In the genomic region with DNA sequence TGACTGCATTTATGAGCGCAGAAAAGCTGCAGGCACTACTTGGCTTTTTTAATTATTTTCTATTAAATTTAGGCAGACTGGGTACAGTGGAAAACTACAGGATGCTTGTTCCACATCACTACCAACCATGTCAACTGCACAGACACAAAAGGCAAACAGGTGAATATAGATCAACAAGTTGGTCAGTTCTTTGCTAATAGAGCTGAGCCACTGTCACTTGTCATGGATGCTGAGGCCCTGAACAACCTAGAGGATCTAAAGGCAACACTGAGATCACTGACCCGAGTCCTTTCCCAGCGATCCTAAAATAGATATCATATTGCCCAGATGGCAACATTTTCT, we compare ENCODE assay signal across 24 cellular contexts. TPM values are rescaled to one million over a fixed set of nuclear protein-coding genes. Genes with fewer than 3 reads are reported as not detected.
A peak's percentile ranks its signal among the peaks of the same experiment; 100 is the strongest.
DNase-seq lines count a peak whose midpoint lies in the region; ATAC-seq and TF ChIP-seq lines count a peak whose summit lies in the region.
"Had no signal": no experiment of that assay in that cellular context is flagged by ENCODE, and none has a peak within 500 bp of the region (broad histone marks: within the 10 kb centered on the region; RNA-seq: fewer than 3 reads in every experiment).

No MANE protein-coding gene starts in this region.

- no peak overlapping the region for H3K4me3 Mint-ChIP-seq in endodermal cell
- H3K4me3 Mint-ChIP-seq in nephron progenitor cell, result no peak overlapping the region
- H3K4me3 Mint-ChIP-seq: CD8-positive, alpha-beta T cell; naive thymus-derived CD4-positive, alpha-beta T cell had no signal

- H3K27ac Mint-ChIP-seq in endodermal cell (no peak overlapping the region), nephron progenitor cell (peak overlapping the region; percentile 79)
- H3K27ac Mint-ChIP-seq: CD8-positive, alpha-beta T cell had no signal

- H3K4me1 ChIP-seq in endodermal cell (ENCODE audit: control insufficient read depth, insufficient read depth, low read length) (peaks cover 7% of the 10 kb centered on the region), OCI-LY7 (ENCODE audit: insufficient read depth, low read length, poor library complexity, severe bottlenecking) (no peaks in the 10 kb centered on the region)
- H3K4me1 ChIP-seq: ascending aorta, uterus had no signal

- H3K4me2 ChIP-seq in OCI-LY7 (ENCODE audit: low read length), result no peak overlapping the region

- POLR2A ChIA-PET in OCI-LY7 (lab: Charles Lee), result no interaction called here

- no TSS peak for BruUV-seq in OCI-LY7 (replicated peaks; lab: Mats Ljungman, UMichigan)

- DNase-seq in HuH-7.5 (ENCODE audit: low spot score), result peak; percentile 31
- DNase-seq in endodermal cell, result no peak
- no peak for DNase-seq in nephron progenitor cell
- DNase-seq in DMS53 treated with DMSO at 0.1 percent for 48 hours (lab: John Stamatoyannopoulos, UW; ENCODE audit: unreplicated experiment), result no peak
- no peak for DNase-seq in dedifferentiated amniotic fluid mesenchymal stem cell (ENCODE audit: extremely low spot score)
- DNase-seq in OCI-LY7 (ENCODE audit: low spot score), result no peak
- DNase-seq: activated CD4-positive, alpha-beta T cell treated with anti-CD3 and anti-CD28 coated beads, Interleukin-2, amount 50 U/mL, for 1 hour; activated naive CD4-positive, alpha-beta T cell treated with Interleukin-2 at 50 U/mL for 16 hours; CD8-positive, alpha-beta T cell; DMS79 treated with DMSO at 0.1 percent for 48 hours; hippocampal formation; mammary epithelial cell; naive thymus-derived CD4-positive, alpha-beta T cell; NCI-H1694; NCI-H446; stimulated activated CD4-positive, alpha-beta T cell treated with anti-CD3 and anti-CD28 coated beads, Interleukin-4, amount 100 ng/mL, for 24 hours; uterus had no signal

- H4K20me1 ChIP-seq in OCI-LY7 (ENCODE audit: insufficient read depth, low read length), result no peaks in the 10 kb centered on the region

- H3K9me3 Mint-ChIP-seq in endodermal cell, result no peaks in the 10 kb centered on the region
- H3K9me3 Mint-ChIP-seq in nephron progenitor cell, result no peaks in the 10 kb centered on the region
- H3K9me3 Mint-ChIP-seq: CD8-positive, alpha-beta T cell; naive thymus-derived CD4-positive, alpha-beta T cell had no signal

- ATAC-seq in HG03139 (IDR thresholded peaks at IDR 0.05; ENCODE audit: unreplicated experiment), result no peak
- ATAC-seq: CD8-positive, alpha-beta T cell; naive thymus-derived CD4-positive, alpha-beta T cell had no signal

- H3K27me3 ChIP-seq in endodermal cell (ENCODE audit: control insufficient read depth, insufficient read depth, low read length, poor library complexity, severe bottlenecking), result no peaks in the 10 kb centered on the region
- H3K27me3 ChIP-seq: ascending aorta, uterus had no signal

- CTCF ChIA-PET in OCI-LY7 (lab: Charles Lee; ENCODE audit: unreplicated experiment), result no interaction called here

- 91 to 100% methylated on average over 3 of the region's 3 CpGs for WGBS in endodermal cell (ENCODE audit: insufficient coverage in 1 of 2, insufficient read length in 1 of 2), 2 experiments

- H3K27ac ChIP-seq in 22Rv1 (peak overlapping the region; percentile 23; the same call in 1 of the 2 replicates), endodermal cell (ENCODE audit: low read depth, low read length) (peak overlapping the region; percentile 88), OCI-LY7 (ENCODE audit: low read depth, low read length, poor library complexity, severe bottlenecking) (no peak overlapping the region)
- H3K27ac ChIP-seq: ascending aorta, uterus had no signal

- no peak for TF ChIP-seq CTCF in 22Rv1 (IDR thresholded peaks at IDR 0.05)
- no peak for TF ChIP-seq CTCF in endodermal cell (conservative IDR thresholded peaks at IDR 0.05)
- TF ChIP-seq CTCF in nephron progenitor cell (IDR thresholded peaks at IDR 0.05), result no peak
- TF ChIP-seq CTCF in OCI-LY7 (conservative IDR thresholded peaks at IDR 0.05; ENCODE audit: low read length), result no peak

- H3K4me1 Mint-ChIP-seq in endodermal cell (peaks cover 14% of the 10 kb centered on the region), nephron progenitor cell (peaks cover 60% of the 10 kb centered on the region)

- H3K9me3 ChIP-seq in endodermal cell (ENCODE audit: control insufficient read depth, low read length) (no peaks in the 10 kb centered on the region), OCI-LY7 (ENCODE audit: low read length) (no peaks in the 10 kb centered on the region)
- H3K9me3 ChIP-seq: ascending aorta, uterus had no signal

- no peak overlapping the region for H3K9ac ChIP-seq in endodermal cell (ENCODE audit: extremely low read depth, low read length, poor library complexity, severe bottlenecking)

- intact Hi-C loops in OCI-LY7 (cut with micrococcal nuclease; ENCODE audit: unreplicated experiment), result no loop called here

- no peaks in the 10 kb centered on the region for H3K79me2 ChIP-seq in OCI-LY7 (ENCODE audit: insufficient read depth, low read depth, low read length)

- no peaks in the 10 kb centered on the region for H3K9me2 ChIP-seq in OCI-LY7 (ENCODE audit: insufficient read depth, low read length)

- H3K36me3 Mint-ChIP-seq in endodermal cell (ENCODE audit: low read depth) (peaks cover 6% of the 10 kb centered on the region), nephron progenitor cell (ENCODE audit: low read depth) (peaks cover 12% of the 10 kb centered on the region)

- H3K36me3 ChIP-seq in endodermal cell (ENCODE audit: control insufficient read depth, insufficient read depth, low read length), result peaks cover 4% of the 10 kb centered on the region
- 0 out of 2 replicates have a peak, but pooled peaks cover 5% of the 10 kb centered on the region for H3K36me3 ChIP-seq in OCI-LY7 (ENCODE audit: insufficient read depth, low read length)
- H3K36me3 ChIP-seq: ascending aorta, uterus had no signal

- H3K27me3 Mint-ChIP-seq in endodermal cell (ENCODE audit: insufficient read depth), result no peaks in the 10 kb centered on the region
- H3K27me3 Mint-ChIP-seq in nephron progenitor cell (ENCODE audit: low read depth, poor library complexity), result no peaks in the 10 kb centered on the region
- H3K27me3 Mint-ChIP-seq: naive thymus-derived CD4-positive, alpha-beta T cell had no signal

- H3K4me3 ChIP-seq in endodermal cell (ENCODE audit: low read length) (no peak overlapping the region), OCI-LY7 (ENCODE audit: low read depth, low read length, poor library complexity, severe bottlenecking) (no peak overlapping the region)
- H3K4me3 ChIP-seq: ascending aorta, skin epidermis, uterus had no signal

- H2AFZ ChIP-seq in OCI-LY7 (ENCODE audit: low read length), result no peak overlapping the region

RNA-seq across cellular contexts. Expression of a gene that starts 34.5 kb away (rescaled TPM):
- total RNA-seq in endodermal cell (not detected), OCI-LY7 (2022) (not detected in 2 replicates)
- not detected for polyA plus RNA-seq in endodermal cell (2013, experiment 1 of 2)
- not detected for polyA plus RNA-seq in endodermal cell (2013, experiment 2 of 2)
- not detected in 2 replicates for total RNA-seq in OCI-LY7 (2014; rRNA removed; shearing (Covaris generic))
- total RNA-seq: ascending aorta; CD8-positive, alpha-beta T cell; mammary epithelial cell; naive thymus-derived CD4-positive, alpha-beta T cell; posterior vena cava; subcutaneous adipose tissue; T-helper 1 cell treated with Interleukin-12 subunit alpha and Interleukin-12 subunit beta and Interleukin-4 antibody, amounts not matched to agents 30 ng/mL and 1 ng/mL, for 36 hours; uterus had no signal
- polyA plus RNA-seq: mammary epithelial cell; naive thymus-derived CD4-positive, alpha-beta T cell had no signal

RNA-seq across cellular contexts. Expression of a gene that starts 42.1 kb away (rescaled TPM):
- 100 to 1,000 TPM; 127 to 132 TPM for total RNA-seq in endodermal cell
- polyA plus RNA-seq in endodermal cell (2013, experiment 1 of 2), result 91.6 TPM
- 82.7 TPM for polyA plus RNA-seq in endodermal cell (2013, experiment 2 of 2)
- total RNA-seq in OCI-LY7 (2014; rRNA removed; shearing (Covaris generic)), result 93.9 and 113 TPM in 2 replicates
- total RNA-seq in OCI-LY7 (2022), result 90.6 and 106 TPM in 2 replicates

RNA-seq across cellular contexts. Expression of a gene that starts 48.8 kb away (rescaled TPM):
- 10 to 100 TPM; 32.2 to 38.8 TPM for total RNA-seq in endodermal cell
- polyA plus RNA-seq in endodermal cell (2013, experiment 1 of 2), result 46.0 TPM
- polyA plus RNA-seq in endodermal cell (2013, experiment 2 of 2), result 41.6 TPM
- total RNA-seq in OCI-LY7 (2014; rRNA removed; shearing (Covaris generic)), result 13.2 and 14.8 TPM in 2 replicates
- 44.6 and 48.5 TPM in 2 replicates for total RNA-seq in OCI-LY7 (2022)
